Comparison of ENCODE assay signal across 15 cellular contexts in genomic region chr11:46633291-46634217, GRCh38. TPM values are rescaled to one million over a fixed set of nuclear protein-coding genes. Genes with fewer than 3 reads are reported as not detected.
DNase-seq lines count a peak whose midpoint lies in the region; ATAC-seq and TF ChIP-seq lines count a peak whose summit lies in the region.
"Had no signal": no experiment of that assay in that cellular context is flagged by ENCODE, and none has a peak within 500 bp of the region (broad histone marks: within the 10 kb centered on the region; RNA-seq: fewer than 3 reads in every experiment).

No MANE protein-coding gene starts in this region.

- H3K4me1 ChIP-seq in lower lobe of right lung = no peaks in the 10 kb centered on the region
- H3K4me1 ChIP-seq: A549, BE2C had no signal

- H3K36me3 Mint-ChIP-seq in osteocyte (ENCODE audit: unreplicated experiment) = peaks cover 20% of the 10 kb centered on the region

- H3K27ac ChIP-seq in lower lobe of right lung = no peak overlapping the region
- H3K27ac ChIP-seq: A549, C4-2B, GM23248 had no signal

- intact Hi-C loops in lower lobe of right lung (cut with DNase I) = no loop called here

- no peak overlapping the region for H3K4me3 ChIP-seq in NB4 (ENCODE audit: low read depth, low read length)
- no peak overlapping the region for H3K4me3 ChIP-seq in lower lobe of right lung
- H3K4me3 ChIP-seq: A549, GM12878, GM23248 had no signal

- no peak overlapping the region for H3K4me3 Mint-ChIP-seq in osteocyte (ENCODE audit: unreplicated experiment)
- H3K4me3 Mint-ChIP-seq: CD4-positive, alpha-beta memory T cell; H9 had no signal

- no peaks in the 10 kb centered on the region for H3K27me3 Mint-ChIP-seq in osteocyte (ENCODE audit: unreplicated experiment)
- H3K27me3 Mint-ChIP-seq: CD4-positive, alpha-beta memory T cell had no signal

- no peak for TF ChIP-seq POLR2A in NB4 (IDR thresholded peaks at IDR 0.05; ENCODE audit: extremely low read depth, insufficient read length)

- ATAC-seq in left lobe of liver (peak; percentile 83), lower lobe of right lung (peak; percentile 43 to 59), HG03439 (IDR thresholded peaks at IDR 0.05; ENCODE audit: unreplicated experiment) (no peak), HG03565 (IDR thresholded peaks at IDR 0.05; ENCODE audit: unreplicated experiment) (no peak)
- ATAC-seq: A549, GM12878 had no signal

- H3K4me1 Mint-ChIP-seq in osteocyte (ENCODE audit: unreplicated experiment) = no peaks in the 10 kb centered on the region
- H3K4me1 Mint-ChIP-seq: H9 had no signal

- H3K9me3 Mint-ChIP-seq in osteocyte (ENCODE audit: unreplicated experiment) = no peaks in the 10 kb centered on the region
- H3K9me3 Mint-ChIP-seq: CD4-positive, alpha-beta memory T cell; H9 had no signal

- no peaks in the 10 kb centered on the region for H3K9me3 ChIP-seq in lower lobe of right lung
- H3K9me3 ChIP-seq: A549, BE2C had no signal

- no peak for TF ChIP-seq CTCF in NB4 (IDR thresholded peaks at IDR 0.05; ENCODE audit: low read depth, low read length)
- no peak for TF ChIP-seq CTCF in lower lobe of right lung (IDR thresholded peaks at IDR 0.05)
- no peak for TF ChIP-seq CTCF in osteocyte (IDR thresholded peaks at IDR 0.05)

- H3K27ac Mint-ChIP-seq in osteocyte (ENCODE audit: unreplicated experiment) = no peak overlapping the region
- H3K27ac Mint-ChIP-seq: CD4-positive, alpha-beta memory T cell had no signal

- peak; percentile 64 for DNase-seq in NB4 (ENCODE audit: low read depth)
- no peak for DNase-seq in left lobe of liver (ENCODE audit: low spot score)
- DNase-seq in lower lobe of right lung = peak; percentile 55
- no peak for DNase-seq in activated CD4-positive, alpha-beta T cell treated with anti-CD3 and anti-CD28 coated beads, Interleukin-2, amount 50 U/mL, for 1 hour
- DNase-seq in osteocyte (ENCODE audit: extremely low spot score, unreplicated experiment) = no peak
- DNase-seq: BE2C; CD4-positive, alpha-beta memory T cell; DMS79; GM23248; H9 had no signal

- H3K36me3 ChIP-seq in lower lobe of right lung = peaks cover 56% of the 10 kb centered on the region
- H3K36me3 ChIP-seq: BE2C had no signal

- no peaks in the 10 kb centered on the region for H3K27me3 ChIP-seq in lower lobe of right lung (ENCODE audit: low read depth)
- H3K27me3 ChIP-seq: BE2C had no signal

RNA-seq across cellular contexts. Expression of gene ATG13, which starts 16.2 kb away (rescaled TPM):
- total RNA-seq in left lobe of liver (43.0 TPM), lower lobe of right lung (54.4 TPM), osteocyte (87.2 and 88.6 TPM in 2 replicates)

RNA-seq across cellular contexts. Expression of gene HARBI1, which starts 16.5 kb away (rescaled TPM):
- total RNA-seq in left lobe of liver (2.8 TPM), lower lobe of right lung (6.3 TPM), osteocyte (6.1 and 6.7 TPM in 2 replicates)

RNA-seq across cellular contexts. Expression of gene AMBRA1, which starts 39.7 kb away (rescaled TPM):
- 14.7 TPM for total RNA-seq in left lobe of liver
- total RNA-seq in lower lobe of right lung = 39.9 TPM
- 32.1 and 37.7 TPM in 2 replicates for total RNA-seq in osteocyte

Comparison
In these comparisons a context has a peak if more than half of its experiments do, and no peak if none do; other contexts are left out.
1. DNase-seq: peak in NB4 (single experiment) and lower lobe of right lung (single experiment); none in left lobe of liver (single experiment), activated CD4-positive, alpha-beta T cell treated with anti-CD3 and anti-CD28 coated beads, Interleukin-2, amount 50 U/mL, for 1 hour (single experiment) and osteocyte (single experiment).
2. ATAC-seq: peak in left lobe of liver (single experiment) and lower lobe of right lung (2 of 2); none in HG03439 (single experiment) and HG03565 (single experiment).